In the genomic region with DNA sequence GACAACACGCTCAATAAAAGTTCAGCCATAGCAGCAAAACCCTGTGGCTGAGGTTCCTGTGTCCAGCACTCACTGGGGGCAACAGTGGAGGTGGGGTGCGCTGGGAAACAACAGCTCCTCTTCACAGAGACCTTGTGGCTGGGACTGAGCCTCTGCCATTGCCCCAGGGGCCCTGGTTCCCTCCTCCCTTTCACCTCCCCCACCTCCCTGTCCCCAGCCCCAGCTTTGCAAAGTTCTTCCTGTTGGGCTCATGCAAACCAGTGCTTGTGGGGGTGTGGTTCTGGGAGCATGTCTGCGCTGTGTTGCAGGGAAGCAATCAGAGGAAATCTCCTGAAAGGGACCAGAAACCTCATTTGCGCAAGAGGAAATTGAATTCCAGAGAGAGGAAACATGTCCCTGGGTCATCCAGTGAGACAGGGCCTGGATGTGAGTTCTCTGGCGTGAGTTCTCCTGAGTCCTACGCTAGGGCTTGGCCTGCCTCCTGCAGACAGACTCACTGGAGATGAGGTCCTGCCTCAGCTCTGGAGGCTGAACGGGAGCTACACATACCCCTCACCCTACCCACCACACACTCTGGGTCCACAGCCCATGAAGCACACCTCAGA, we compare ENCODE assay signal across 1 cellular context.
TF ChIP-seq lines count a peak whose summit lies in the region.

No MANE protein-coding gene starts in this region.

TF ChIP-seq in GM23338, 12 proteins besides CTCF, POLR2A, EP300 and RAD21 (continued from another document):
- TF ChIP-seq, protein P1, sequence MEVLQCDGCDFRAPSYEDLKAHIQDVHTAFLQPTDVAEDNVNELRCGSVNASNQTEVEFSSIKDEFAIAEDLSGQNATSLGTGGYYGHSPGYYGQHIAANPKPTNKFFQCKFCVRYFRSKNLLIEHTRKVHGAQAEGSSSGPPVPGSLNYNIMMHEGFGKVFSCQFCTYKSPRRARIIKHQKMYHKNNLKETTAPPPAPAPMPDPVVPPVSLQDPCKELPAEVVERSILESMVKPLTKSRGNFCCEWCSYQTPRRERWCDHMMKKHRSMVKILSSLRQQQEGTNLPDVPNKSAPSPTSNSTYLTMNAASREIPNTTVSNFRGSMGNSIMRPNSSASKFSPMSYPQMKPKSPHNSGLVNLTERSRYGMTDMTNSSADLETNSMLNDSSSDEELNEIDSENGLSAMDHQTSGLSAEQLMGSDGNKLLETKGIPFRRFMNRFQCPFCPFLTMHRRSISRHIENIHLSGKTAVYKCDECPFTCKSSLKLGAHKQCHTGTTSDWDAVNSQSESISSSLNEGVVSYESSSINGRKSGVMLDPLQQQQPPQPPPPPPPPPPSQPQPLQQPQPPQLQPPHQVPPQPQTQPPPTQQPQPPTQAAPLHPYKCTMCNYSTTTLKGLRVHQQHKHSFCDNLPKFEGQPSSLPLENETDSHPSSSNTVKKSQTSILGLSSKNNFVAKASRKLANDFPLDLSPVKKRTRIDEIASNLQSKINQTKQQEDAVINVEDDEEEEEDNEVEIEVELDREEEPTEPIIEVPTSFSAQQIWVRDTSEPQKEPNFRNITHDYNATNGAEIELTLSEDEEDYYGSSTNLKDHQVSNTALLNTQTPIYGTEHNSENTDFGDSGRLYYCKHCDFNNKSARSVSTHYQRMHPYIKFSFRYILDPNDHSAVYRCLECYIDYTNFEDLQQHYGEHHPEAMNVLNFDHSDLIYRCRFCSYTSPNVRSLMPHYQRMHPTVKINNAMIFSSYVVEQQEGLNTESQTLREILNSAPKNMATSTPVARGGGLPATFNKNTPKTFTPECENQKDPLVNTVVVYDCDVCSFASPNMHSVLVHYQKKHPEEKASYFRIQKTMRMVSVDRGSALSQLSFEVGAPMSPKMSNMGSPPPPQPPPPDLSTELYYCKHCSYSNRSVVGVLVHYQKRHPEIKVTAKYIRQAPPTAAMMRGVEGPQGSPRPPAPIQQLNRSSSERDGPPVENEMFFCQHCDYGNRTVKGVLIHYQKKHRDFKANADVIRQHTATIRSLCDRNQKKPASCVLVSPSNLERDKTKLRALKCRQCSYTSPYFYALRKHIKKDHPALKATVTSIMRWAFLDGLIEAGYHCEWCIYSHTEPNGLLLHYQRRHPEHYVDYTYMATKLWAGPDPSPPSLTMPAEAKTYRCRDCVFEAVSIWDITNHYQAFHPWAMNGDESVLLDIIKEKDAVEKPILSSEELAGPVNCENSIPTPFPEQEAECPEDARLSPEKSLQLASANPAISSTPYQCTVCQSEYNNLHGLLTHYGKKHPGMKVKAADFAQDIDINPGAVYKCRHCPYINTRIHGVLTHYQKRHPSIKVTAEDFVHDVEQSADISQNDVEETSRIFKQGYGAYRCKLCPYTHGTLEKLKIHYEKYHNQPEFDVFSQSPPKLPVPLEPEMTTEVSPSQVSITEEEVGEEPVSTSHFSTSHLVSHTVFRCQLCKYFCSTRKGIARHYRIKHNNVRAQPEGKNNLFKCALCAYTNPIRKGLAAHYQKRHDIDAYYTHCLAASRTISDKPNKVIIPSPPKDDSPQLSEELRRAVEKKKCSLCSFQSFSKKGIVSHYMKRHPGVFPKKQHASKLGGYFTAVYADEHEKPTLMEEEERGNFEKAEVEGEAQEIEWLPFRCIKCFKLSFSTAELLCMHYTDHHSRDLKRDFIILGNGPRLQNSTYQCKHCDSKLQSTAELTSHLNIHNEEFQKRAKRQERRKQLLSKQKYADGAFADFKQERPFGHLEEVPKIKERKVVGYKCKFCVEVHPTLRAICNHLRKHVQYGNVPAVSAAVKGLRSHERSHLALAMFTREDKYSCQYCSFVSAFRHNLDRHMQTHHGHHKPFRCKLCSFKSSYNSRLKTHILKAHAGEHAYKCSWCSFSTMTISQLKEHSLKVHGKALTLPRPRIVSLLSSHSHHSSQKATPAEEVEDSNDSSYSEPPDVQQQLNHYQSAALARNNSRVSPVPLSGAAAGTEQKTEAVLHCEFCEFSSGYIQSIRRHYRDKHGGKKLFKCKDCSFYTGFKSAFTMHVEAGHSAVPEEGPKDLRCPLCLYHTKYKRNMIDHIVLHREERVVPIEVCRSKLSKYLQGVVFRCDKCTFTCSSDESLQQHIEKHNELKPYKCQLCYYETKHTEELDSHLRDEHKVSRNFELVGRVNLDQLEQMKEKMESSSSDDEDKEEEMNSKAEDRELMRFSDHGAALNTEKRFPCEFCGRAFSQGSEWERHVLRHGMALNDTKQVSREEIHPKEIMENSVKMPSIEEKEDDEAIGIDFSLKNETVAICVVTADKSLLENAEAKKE (CRISPR knock-in tag; IDR thresholded peaks at IDR 0.05): no peak
- TF ChIP-seq, protein P2, sequence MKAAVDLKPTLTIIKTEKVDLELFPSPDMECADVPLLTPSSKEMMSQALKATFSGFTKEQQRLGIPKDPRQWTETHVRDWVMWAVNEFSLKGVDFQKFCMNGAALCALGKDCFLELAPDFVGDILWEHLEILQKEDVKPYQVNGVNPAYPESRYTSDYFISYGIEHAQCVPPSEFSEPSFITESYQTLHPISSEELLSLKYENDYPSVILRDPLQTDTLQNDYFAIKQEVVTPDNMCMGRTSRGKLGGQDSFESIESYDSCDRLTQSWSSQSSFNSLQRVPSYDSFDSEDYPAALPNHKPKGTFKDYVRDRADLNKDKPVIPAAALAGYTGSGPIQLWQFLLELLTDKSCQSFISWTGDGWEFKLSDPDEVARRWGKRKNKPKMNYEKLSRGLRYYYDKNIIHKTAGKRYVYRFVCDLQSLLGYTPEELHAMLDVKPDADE (IDR thresholded peaks at IDR 0.05): no peak
- no peak for TF ChIP-seq STAT1 (IDR thresholded peaks at IDR 0.05; ENCODE audit: unreplicated experiment)
